Comparison of ENCODE assay signal across 17 cellular contexts in the genomic region with DNA sequence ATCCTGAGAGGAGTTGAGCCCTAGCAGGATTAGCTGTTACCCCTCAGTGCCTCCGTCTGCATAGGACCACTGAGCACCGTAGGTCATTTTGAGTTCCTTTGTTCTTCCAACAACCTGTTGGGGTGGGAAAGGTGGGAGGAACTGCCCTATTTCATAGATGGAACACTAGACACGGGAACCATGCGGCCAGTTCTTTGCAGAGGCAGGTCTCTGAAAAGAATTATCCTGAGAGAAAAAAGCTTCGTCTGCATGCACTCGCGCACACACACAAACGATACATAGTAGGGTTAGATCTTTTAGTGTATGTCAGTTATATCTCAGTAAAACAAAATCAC. TPM values are rescaled to one million over a fixed set of nuclear protein-coding genes. Genes with fewer than 3 reads are reported as not detected.
DNase-seq lines count a peak whose midpoint lies in the region; ATAC-seq, FAIRE-seq and TF ChIP-seq lines count a peak whose summit lies in the region.
"Had no signal": no experiment of that assay in that cellular context is flagged by ENCODE, and none has a peak within 500 bp of the region (broad histone marks: within the 10 kb centered on the region; RNA-seq: fewer than 3 reads in every experiment).

No MANE protein-coding gene starts in this region.

- DNase-seq in H7 (peak; percentile 3), K562 (ENCODE audit: extremely low read depth in 1 of 4, low spot score in 3 of 4) (no peak), left colon (no peak), amygdala (lab: John Stamatoyannopoulos, UW) (no peak)
- no peak for DNase-seq in stimulated activated naive B cell treated with anti-CD40 and anti-IgM and Interleukin-4, amounts not matched to agents 10 μg/mL and 1 μg/mL and 100 μg/mL, for 72 hours
- DNase-seq in activated T-cell treated with anti-CD3 and anti-CD28 coated beads, Interleukin-2, amount 50 U/mL, for 1 hour, result no peak
- no peak for DNase-seq in naive thymus-derived CD4-positive, alpha-beta T cell
- DNase-seq: KG1; NCI-H1048; NCI-H146; NCI-H2107; NCI-H345; NCI-H526 treated with DMSO at 0.1 percent for 48 hours; NK-92 treated with Interleukin-12 subunit alpha and Interleukin-12 subunit beta, amount 100 ng/mL, for 24 hours; OCI-M1 had no signal

- H3K9me3 Mint-ChIP-seq in stimulated activated naive B cell treated with anti-CD40 and anti-IgM and Interleukin-4, amounts not matched to agents 10 μg/mL and 1 μg/mL and 100 μg/mL, for 72 hours, result peaks cover 22 to 26% of the 10 kb centered on the region in 2 donors
- peaks cover 6 to 52% (median 28%) of the 10 kb centered on the region in 11 donors for H3K9me3 Mint-ChIP-seq in naive thymus-derived CD4-positive, alpha-beta T cell

- no TSS peak for BruUV-seq in K562 (replicated peaks; lab: Mats Ljungman, UMichigan)

- peak; percentile 11 for FAIRE-seq in K562 (lab: Jason Lieb, UNC)
- FAIRE-seq: H54 had no signal

- no peak for TF ChIP-seq RAD21 in K562 (CRISPR knock-in tag; conservative IDR thresholded peaks at IDR 0.05 in 1 of 2, IDR thresholded peaks at IDR 0.05 in 1 of 2)

- intact Hi-C loops in K562 (cut with micrococcal nuclease), result no loop called here
- intact Hi-C loops in left colon (cut with DNase I, micrococcal nuclease), result no loop called here
- intact Hi-C loops in naive thymus-derived CD4-positive, alpha-beta T cell (cut with micrococcal nuclease), result no loop called here

- H3K4me1 ChIP-seq in K562 (replicated peaks in 1 of 2; ENCODE audit: control insufficient read depth in 2 of 2, insufficient read depth in 2 of 2, low read length in 2 of 2), result no peaks in the 10 kb centered on the region
- H3K4me1 ChIP-seq in naive thymus-derived CD4-positive, alpha-beta T cell (ENCODE audit: control insufficient read depth in 2 of 2, insufficient read depth in 2 of 2, low read length in 2 of 2), result peaks cover 5 to 8% of the 10 kb centered on the region in 2 donors

- H3K36me3 ChIP-seq in H7 (replicated peaks; ENCODE audit: control insufficient read depth, insufficient read depth, low read length) (peaks cover 16% of the 10 kb centered on the region), K562 (ENCODE audit: control insufficient read depth, insufficient read depth, low read length) (peaks cover 54% of the 10 kb centered on the region; the same call in 2 of the 3 replicates)
- peaks cover 5 to 65% (median 21%) of the 10 kb centered on the region in 3 experiments for H3K36me3 ChIP-seq in naive thymus-derived CD4-positive, alpha-beta T cell (ENCODE audit: control insufficient read depth in 2 of 3, insufficient read depth in 3 of 3, low read length in 3 of 3)

- no peaks in the 10 kb centered on the region for H3K27me3 ChIP-seq in H7 (ENCODE audit: control insufficient read depth, insufficient read depth, low read length)
- H3K27me3 ChIP-seq in K562 (ENCODE audit: control insufficient read depth in 2 of 2, insufficient read depth in 2 of 2, low read length in 2 of 2), result no peaks in the 10 kb centered on the region
- H3K27me3 ChIP-seq in naive thymus-derived CD4-positive, alpha-beta T cell (ENCODE audit: control insufficient read depth in 2 of 2, insufficient read depth in 2 of 2, low read length in 2 of 2), result no peaks in the 10 kb centered on the region
- H3K27me3 ChIP-seq: BLaER1 had no signal

- TF ChIP-seq CTCF in K562 (IDR thresholded peaks at IDR 0.05 in 2 of 3, conservative IDR thresholded peaks at IDR 0.05 in 1 of 3; ENCODE audit: insufficient read depth in 2 of 3, low read depth in 1 of 3, low read length in 3 of 3), result no peak

- no peak overlapping the region for H3K4me2 ChIP-seq in K562 (ENCODE audit: insufficient read depth, low read length)
- H3K4me2 ChIP-seq: BLaER1 had no signal

- H3K27ac ChIP-seq in K562 (ENCODE audit: extremely low read depth, low read depth, low read length), result no peak overlapping the region
- H3K27ac ChIP-seq in naive thymus-derived CD4-positive, alpha-beta T cell (ENCODE audit: low read depth, low read length), result no peak overlapping the region
- H3K27ac ChIP-seq: BLaER1 had no signal

- WGBS in K562 (ENCODE audit: insufficient coverage, low coverage, missing lambda C conversion rate), result 95% methylated on average over 6 of the region's 8 CpGs

- peaks cover 31 to 46% of the 10 kb centered on the region in 2 donors for H3K4me1 Mint-ChIP-seq in stimulated activated naive B cell treated with anti-CD40 and anti-IgM and Interleukin-4, amounts not matched to agents 10 μg/mL and 1 μg/mL and 100 μg/mL, for 72 hours
- H3K4me1 Mint-ChIP-seq in naive thymus-derived CD4-positive, alpha-beta T cell, result peaks cover 7 to 39% (median 16%) of the 10 kb centered on the region in 7 donors

- peak overlapping the region; percentile 80 for H3K27ac Mint-ChIP-seq in stimulated activated naive B cell treated with anti-CD40 and anti-IgM and Interleukin-4, amounts not matched to agents 10 μg/mL and 1 μg/mL and 100 μg/mL, for 72 hours
- peak overlapping the region in 2 of 9 donors; percentile 10 to 56 for H3K27ac Mint-ChIP-seq in naive thymus-derived CD4-positive, alpha-beta T cell

- no peaks in the 10 kb centered on the region for H3K9me3 ChIP-seq in K562 (replicated peaks; ENCODE audit: control insufficient read depth, insufficient read depth, low read depth, low read length)
- peaks cover 0 to 8% (median 0%) of the 10 kb centered on the region in 3 experiments for H3K9me3 ChIP-seq in naive thymus-derived CD4-positive, alpha-beta T cell (ENCODE audit: control insufficient read depth in 2 of 3, low read length in 3 of 3)

- no peaks in the 10 kb centered on the region for H3K27me3 Mint-ChIP-seq in stimulated activated naive B cell treated with anti-CD40 and anti-IgM and Interleukin-4, amounts not matched to agents 10 μg/mL and 1 μg/mL and 100 μg/mL, for 72 hours
- H3K27me3 Mint-ChIP-seq in naive thymus-derived CD4-positive, alpha-beta T cell, result no peaks in the 10 kb centered on the region

- CTCF ChIA-PET in K562 (lab: Yijun Ruan, JAX; ENCODE audit: low intra/inter-chr PET ratio), result no interaction called here
- CTCF ChIA-PET in naive thymus-derived CD4-positive, alpha-beta T cell (lab: Charles Lee), result no interaction called here

- H3K9ac ChIP-seq in K562 (ENCODE audit: insufficient read depth in 1 of 2, low read depth in 2 of 2, low read length in 2 of 2), result no peak overlapping the region
- H3K9ac ChIP-seq: BLaER1 had no signal

- in situ Hi-C loops in K562 (cut with MboI), result no loop called here

- POLR2A ChIA-PET in K562 (lab: Yijun Ruan, JAX), result interaction anchor here (2.7 kb wide), 1 partner anchor 21 kb away, joined by 9 read pairs; no protein-coding TSS in a partner anchor
- POLR2A ChIA-PET in naive thymus-derived CD4-positive, alpha-beta T cell (lab: Charles Lee), result interaction anchor here (0.6 to 0.9 kb wide), 3 partner anchors 45 to 313 kb away, joined by 3 to 4 read pairs (median 3); no protein-coding TSS in a partner anchor

- no peak for TF ChIP-seq POLR2A in K562 (conservative IDR thresholded peaks at IDR 0.05)

- no peaks in the 10 kb centered on the region for H4K20me1 ChIP-seq in K562 (replicated peaks; ENCODE audit: control insufficient read depth, insufficient read depth, low read length)
- H4K20me1 ChIP-seq: BLaER1 had no signal

- ATAC-seq in K562 (no peak), left colon (peak; percentile 7)
- no peak for ATAC-seq in stimulated activated naive B cell treated with anti-CD40 and anti-IgM and Interleukin-4, amounts not matched to agents 10 μg/mL and 1 μg/mL and 100 μg/mL, for 72 hours (replicated peaks)
- ATAC-seq in naive thymus-derived CD4-positive, alpha-beta T cell, result no peak

- H3K4me3 ChIP-seq in H7 (ENCODE audit: insufficient read depth, low read depth, low read length) (no peak overlapping the region), K562 (no peak overlapping the region)
- H3K4me3 ChIP-seq in naive thymus-derived CD4-positive, alpha-beta T cell (ENCODE audit: low read length), result no peak overlapping the region
- H3K4me3 ChIP-seq: BLaER1 had no signal

- peak overlapping the region in 1 of 2 donors; percentile 4 for H3K4me3 Mint-ChIP-seq in stimulated activated naive B cell treated with anti-CD40 and anti-IgM and Interleukin-4, amounts not matched to agents 10 μg/mL and 1 μg/mL and 100 μg/mL, for 72 hours
- no peak overlapping the region for H3K4me3 Mint-ChIP-seq in naive thymus-derived CD4-positive, alpha-beta T cell

- no peak overlapping the region for H2AFZ ChIP-seq in K562 (ENCODE audit: low read depth, low read length)

- H3K79me2 ChIP-seq in K562 (ENCODE audit: control insufficient read depth, insufficient read depth, low read length), result no peaks in the 10 kb centered on the region

- H3K36me3 Mint-ChIP-seq in stimulated activated naive B cell treated with anti-CD40 and anti-IgM and Interleukin-4, amounts not matched to agents 10 μg/mL and 1 μg/mL and 100 μg/mL, for 72 hours, result peaks cover 76 to 82% of the 10 kb centered on the region in 2 donors
- H3K36me3 Mint-ChIP-seq in naive thymus-derived CD4-positive, alpha-beta T cell, result peaks cover 49 to 84% (median 69%) of the 10 kb centered on the region in 5 donors

- peaks cover 2% of the 10 kb centered on the region for H3K9me1 ChIP-seq in K562 (ENCODE audit: control insufficient read depth, insufficient read depth, low read length)

- TF ChIP-seq EP300 in K562 (IDR thresholded peaks at IDR 0.05; ENCODE audit: low read length), result no peak

RNA-seq across cellular contexts. Expression of gene TRAFD1, which starts 28.5 kb away (rescaled TPM):
- total RNA-seq in H7 (2014; rRNA removed; shearing (Covaris generic)), result 21.1 and 24.2 TPM in 2 replicates
- total RNA-seq in K562 (2011; cell fraction: chromatin; rRNA removed; ENCODE audit: low replicate concordance), result 60.7 and 77.3 TPM in 2 replicates
- 30.9 and 38.0 TPM in 2 replicates for total RNA-seq in K562 (2011; cell fraction: nucleolus; rRNA removed)
- total RNA-seq in K562 (2011; cell fraction: nucleoplasm; rRNA removed), result 35.8 and 42.1 TPM in 2 replicates
- total RNA-seq in K562 (2014; rRNA removed) (41.6 and 51.5 TPM in 2 replicates), K562 (2014; rRNA removed; fragmentation: Illumina TruSeq; extraction: Trizol) (41.3 and 44.6 TPM in 2 replicates), K562 (2015; rRNA removed; fragmentation: Illumina TruSeq; extraction: Trizol) (37.9 and 41.6 TPM in 2 replicates), K562 (2021) (46.7 and 49.2 TPM in 2 replicates), left colon (10 to 100 TPM; 25.3 to 32.8 TPM)
- polyA plus RNA-seq in K562 (2011; rRNA removed) (54.5 and 56.1 TPM in 2 replicates), K562 (2014; fragmentation: Illumina TruSeq; extraction: Trizol) (50.7 and 65.6 TPM in 2 replicates), K562 (2014; fragmentation: Nextera tagmentation; extraction: Ambion mirVana) (10 to 100 TPM; 54.5 to 85.5 TPM), K562 (2014; rRNA removed) (54.5 and 56.6 TPM in 2 replicates)
- 38.9 and 51.8 TPM in 2 replicates for polyA plus RNA-seq in K562 (2011; cell fraction: cytosol; rRNA removed)
- 43.8 and 56.4 TPM in 2 replicates for polyA plus RNA-seq in K562 (2011; cell fraction: nucleus; rRNA removed)
- polyA plus RNA-seq in K562 (2012), result 45.5 and 53.6 TPM in 2 replicates
- 65.6 and 70.5 TPM in 2 replicates for polyA minus RNA-seq in K562 (2011; rRNA and poly(A)+ RNA removed)
- polyA minus RNA-seq in K562 (2011; cell fraction: cytosol; rRNA and poly(A)+ RNA removed), result 17.4 and 20.6 TPM in 2 replicates
- 19.5 and 33.5 TPM in 2 replicates for polyA minus RNA-seq in K562 (2011; cell fraction: nucleus; rRNA and poly(A)+ RNA removed)
- total RNA-seq in naive thymus-derived CD4-positive, alpha-beta T cell, result 10 to 100 TPM; 22.1 to 86.6 (median 42.7) TPM
- 10 to 100 TPM; 54.4 to 63.9 TPM for polyA plus RNA-seq in naive thymus-derived CD4-positive, alpha-beta T cell

RNA-seq across cellular contexts. Expression of gene NAA25, which starts 45.3 kb away (rescaled TPM):
- 23.2 and 30.3 TPM in 2 replicates for total RNA-seq in H7 (2014; rRNA removed; shearing (Covaris generic))
- total RNA-seq in K562 (2011; cell fraction: chromatin; rRNA removed; ENCODE audit: low replicate concordance), result 167 and 302 TPM in 2 replicates
- 45.2 and 50.9 TPM in 2 replicates for total RNA-seq in K562 (2011; cell fraction: nucleolus; rRNA removed)
- 116 and 186 TPM in 2 replicates for total RNA-seq in K562 (2011; cell fraction: nucleoplasm; rRNA removed)
- total RNA-seq in K562 (2014; rRNA removed) (31.6 and 33.9 TPM in 2 replicates), K562 (2014; rRNA removed; fragmentation: Illumina TruSeq; extraction: Trizol) (48.9 and 54.7 TPM in 2 replicates), K562 (2015; rRNA removed; fragmentation: Illumina TruSeq; extraction: Trizol) (38.9 and 41.9 TPM in 2 replicates), K562 (2021) (59.6 and 61.2 TPM in 2 replicates), left colon (10 to 100 TPM; 12.4 to 20.4 TPM)
- polyA plus RNA-seq in K562 (2011; rRNA removed) (46.2 and 54.6 TPM in 2 replicates), K562 (2014; fragmentation: Illumina TruSeq; extraction: Trizol) (35.5 and 49.4 TPM in 2 replicates), K562 (2014; fragmentation: Nextera tagmentation; extraction: Ambion mirVana) (10 to 100 TPM; 40.6 to 53.4 TPM), K562 (2014; rRNA removed) (26.6 and 29.0 TPM in 2 replicates)
- 10.5 and 26.2 TPM in 2 replicates for polyA plus RNA-seq in K562 (2011; cell fraction: cytosol; rRNA removed)
- 44.3 and 58.7 TPM in 2 replicates for polyA plus RNA-seq in K562 (2011; cell fraction: nucleus; rRNA removed)
- 15.7 and 17.3 TPM in 2 replicates for polyA plus RNA-seq in K562 (2012)
- 150 and 152 TPM in 2 replicates for polyA minus RNA-seq in K562 (2011; rRNA and poly(A)+ RNA removed)
- 40.7 and 41.9 TPM in 2 replicates for polyA minus RNA-seq in K562 (2011; cell fraction: cytosol; rRNA and poly(A)+ RNA removed)
- polyA minus RNA-seq in K562 (2011; cell fraction: nucleus; rRNA and poly(A)+ RNA removed), result 35.0 and 66.2 TPM in 2 replicates
- total RNA-seq in naive thymus-derived CD4-positive, alpha-beta T cell, result 10 to 100 TPM; 39.1 to 43.0 (median 42.1) TPM
- polyA plus RNA-seq in naive thymus-derived CD4-positive, alpha-beta T cell, result 10 to 100 TPM in 1 of 2 donors, 1 to 10 TPM in 1; 9.8 to 15.9 TPM
